1 cellular context compared by ENCODE assay signal in the genomic region with DNA sequence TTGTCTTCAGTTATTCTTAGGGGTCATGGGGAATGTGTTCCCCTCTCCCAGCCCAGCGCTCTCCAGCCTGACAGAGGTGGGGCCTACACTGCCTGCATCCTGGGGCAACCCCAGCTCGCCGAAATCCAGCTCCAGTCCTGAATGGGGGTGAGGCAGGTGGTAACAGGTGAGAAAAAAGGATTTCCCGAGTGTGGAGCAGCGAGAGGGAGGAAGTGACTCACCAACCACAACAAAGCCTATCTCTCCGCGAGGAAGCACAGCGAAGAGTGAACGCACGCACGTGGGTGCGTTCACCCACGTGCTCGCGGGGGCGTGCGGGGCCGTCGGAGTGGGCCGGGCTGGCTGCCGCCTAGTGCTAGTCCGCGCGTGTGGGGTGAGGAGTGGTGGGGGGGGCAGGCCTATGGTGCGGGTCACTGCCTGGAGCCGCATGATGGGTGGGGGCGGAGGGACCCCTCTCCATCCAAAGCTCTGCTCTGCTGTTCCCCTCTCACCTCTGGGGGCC.
TF ChIP-seq lines count a peak whose summit lies in the region.

No MANE protein-coding gene starts in this region.

TF ChIP-seq in GM12878, 131 proteins besides CTCF, POLR2A, EP300 and RAD21 (continued from another document):
- TF ChIP-seq PAX8 (IDR thresholded peaks at IDR 0.05) = no peak
- TF ChIP-seq, protein P1, sequence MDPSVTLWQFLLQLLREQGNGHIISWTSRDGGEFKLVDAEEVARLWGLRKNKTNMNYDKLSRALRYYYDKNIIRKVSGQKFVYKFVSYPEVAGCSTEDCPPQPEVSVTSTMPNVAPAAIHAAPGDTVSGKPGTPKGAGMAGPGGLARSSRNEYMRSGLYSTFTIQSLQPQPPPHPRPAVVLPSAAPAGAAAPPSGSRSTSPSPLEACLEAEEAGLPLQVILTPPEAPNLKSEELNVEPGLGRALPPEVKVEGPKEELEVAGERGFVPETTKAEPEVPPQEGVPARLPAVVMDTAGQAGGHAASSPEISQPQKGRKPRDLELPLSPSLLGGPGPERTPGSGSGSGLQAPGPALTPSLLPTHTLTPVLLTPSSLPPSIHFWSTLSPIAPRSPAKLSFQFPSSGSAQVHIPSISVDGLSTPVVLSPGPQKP (IDR thresholded peaks at IDR 0.05; ENCODE audit: low read depth, low read length) = no peak
- TF ChIP-seq ZNF622 (IDR thresholded peaks at IDR 0.05) = no peak
- no peak for TF ChIP-seq SRF (IDR thresholded peaks at IDR 0.05; ENCODE audit: low read depth in 2 of 2, low read length in 2 of 2)
- TF ChIP-seq, protein P2, sequence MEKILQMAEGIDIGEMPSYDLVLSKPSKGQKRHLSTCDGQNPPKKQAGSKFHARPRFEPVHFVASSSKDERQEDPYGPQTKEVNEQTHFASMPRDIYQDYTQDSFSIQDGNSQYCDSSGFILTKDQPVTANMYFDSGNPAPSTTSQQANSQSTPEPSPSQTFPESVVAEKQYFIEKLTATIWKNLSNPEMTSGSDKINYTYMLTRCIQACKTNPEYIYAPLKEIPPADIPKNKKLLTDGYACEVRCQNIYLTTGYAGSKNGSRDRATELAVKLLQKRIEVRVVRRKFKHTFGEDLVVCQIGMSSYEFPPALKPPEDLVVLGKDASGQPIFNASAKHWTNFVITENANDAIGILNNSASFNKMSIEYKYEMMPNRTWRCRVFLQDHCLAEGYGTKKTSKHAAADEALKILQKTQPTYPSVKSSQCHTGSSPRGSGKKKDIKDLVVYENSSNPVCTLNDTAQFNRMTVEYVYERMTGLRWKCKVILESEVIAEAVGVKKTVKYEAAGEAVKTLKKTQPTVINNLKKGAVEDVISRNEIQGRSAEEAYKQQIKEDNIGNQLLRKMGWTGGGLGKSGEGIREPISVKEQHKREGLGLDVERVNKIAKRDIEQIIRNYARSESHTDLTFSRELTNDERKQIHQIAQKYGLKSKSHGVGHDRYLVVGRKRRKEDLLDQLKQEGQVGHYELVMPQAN (conservative IDR thresholded peaks at IDR 0.05) = no peak
- TF ChIP-seq, protein P3, sequence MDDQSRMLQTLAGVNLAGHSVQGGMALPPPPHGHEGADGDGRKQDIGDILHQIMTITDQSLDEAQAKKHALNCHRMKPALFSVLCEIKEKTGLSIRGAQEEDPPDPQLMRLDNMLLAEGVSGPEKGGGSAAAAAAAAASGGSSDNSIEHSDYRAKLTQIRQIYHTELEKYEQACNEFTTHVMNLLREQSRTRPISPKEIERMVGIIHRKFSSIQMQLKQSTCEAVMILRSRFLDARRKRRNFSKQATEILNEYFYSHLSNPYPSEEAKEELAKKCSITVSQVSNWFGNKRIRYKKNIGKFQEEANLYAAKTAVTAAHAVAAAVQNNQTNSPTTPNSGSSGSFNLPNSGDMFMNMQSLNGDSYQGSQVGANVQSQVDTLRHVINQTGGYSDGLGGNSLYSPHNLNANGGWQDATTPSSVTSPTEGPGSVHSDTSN (IDR thresholded peaks at IDR 0.05; ENCODE audit: insufficient replicate concordance, low read depth, low read length) = no peak
